3 cellular contexts compared by ENCODE assay signal in genomic region chr5:127922603-127923002, GRCh38.
TF ChIP-seq lines count a peak whose summit lies in the region.

No MANE protein-coding gene starts in this region.

TF ChIP-seq in HepG2, 621 proteins besides CTCF, POLR2A, EP300 and RAD21:
- TF ChIP-seq ZNF10 (CRISPR knock-in tag; IDR thresholded peaks at IDR 0.05; ENCODE audit: borderline replicate concordance, low read depth) (no peak), SMC3 (IDR thresholded peaks at IDR 0.05; ENCODE audit: low read length) (no peak), TBL1XR1 (IDR thresholded peaks at IDR 0.05; ENCODE audit: borderline replicate concordance, low read length, partially characterized antibody) (no peak), ZNF431 (CRISPR knock-in tag; IDR thresholded peaks at IDR 0.05; ENCODE audit: borderline replicate concordance, low read depth) (no peak), SMARCE1 (IDR thresholded peaks at IDR 0.05; ENCODE audit: borderline replicate concordance) (no peak), ZNF770 (CRISPR knock-in tag; IDR thresholded peaks at IDR 0.05) (0 out of 2 replicates have a peak, but pooled peaks have one; percentile 14), ZNF646 (CRISPR knock-in tag; IDR thresholded peaks at IDR 0.05) (no peak)

TF ChIP-seq in IMR-90, 13 proteins besides CTCF, POLR2A, EP300 and RAD21:
- no peak for TF ChIP-seq SMC3 (IDR thresholded peaks at IDR 0.05; ENCODE audit: low read depth, low read length)
- no peak for TF ChIP-seq MXI1 (IDR thresholded peaks at IDR 0.05; ENCODE audit: borderline replicate concordance, low read depth, low read length)

TF ChIP-seq in endothelial cell of umbilical vein, 7 proteins besides CTCF, POLR2A, EP300 and RAD21:
- TF ChIP-seq EZH2 (IDR thresholded peaks at IDR 0.05; ENCODE audit: borderline replicate concordance, low read depth, low read length, severe bottlenecking) (no peak), GATA2 (IDR thresholded peaks at IDR 0.05; ENCODE audit: insufficient read depth, insufficient read length, low read depth, low read length) (no peak), JUN (IDR thresholded peaks at IDR 0.05; ENCODE audit: borderline replicate concordance, insufficient read depth, insufficient read length, low read depth) (no peak), MYC (IDR thresholded peaks at IDR 0.05; ENCODE audit: low read depth, low read length) (no peak), POLR2AphosphoS5 (IDR thresholded peaks at IDR 0.05; ENCODE audit: insufficient read depth, low read depth, low read length) (no peak), FOS (IDR thresholded peaks at IDR 0.05; ENCODE audit: borderline replicate concordance, insufficient read depth, low read length) (no peak), MAX (IDR thresholded peaks at IDR 0.05; ENCODE audit: insufficient read depth, insufficient read length) (no peak)
TF ChIP-seq in endothelial cell of umbilical vein: peak in this region for 0.
